1 cellular context compared by ENCODE assay signal in the genomic region with DNA sequence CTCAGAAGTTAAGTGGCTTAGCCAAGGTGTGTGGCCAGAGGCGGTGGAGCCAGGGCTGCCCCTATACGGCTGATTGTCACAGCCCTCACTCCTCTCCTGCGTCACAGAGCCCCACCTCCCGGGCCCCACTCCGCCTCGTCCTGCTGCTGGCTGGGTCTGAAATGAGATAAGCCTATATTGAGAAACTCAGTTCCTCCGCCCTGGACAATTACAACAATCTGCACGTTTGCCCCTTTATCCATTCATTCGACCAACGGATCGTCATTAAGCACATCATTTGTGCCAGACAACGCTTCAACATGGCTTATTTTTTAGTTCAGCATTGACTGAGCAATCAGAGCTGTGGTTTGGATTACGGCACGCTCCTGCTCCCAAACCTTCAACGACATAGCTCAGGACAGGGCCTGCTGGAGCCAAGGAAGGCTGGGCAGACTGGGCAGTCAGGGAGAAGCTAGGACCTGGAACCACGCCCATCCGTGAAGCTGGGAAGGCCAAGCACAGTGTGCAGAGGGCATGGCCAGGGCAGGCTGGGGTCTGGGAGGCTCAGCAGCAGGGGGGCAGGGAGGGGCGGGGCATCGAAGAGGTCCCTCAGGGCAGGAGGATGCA.
A peak's percentile ranks its signal among the peaks of the same experiment; 100 is the strongest.
TF ChIP-seq lines count a peak whose summit lies in the region.

No MANE protein-coding gene starts in this region.

TF ChIP-seq in HepG2, 621 proteins besides CTCF, POLR2A, EP300 and RAD21:
- TF ChIP-seq ZNF460 (CRISPR knock-in tag; IDR thresholded peaks at IDR 0.05; ENCODE audit: borderline replicate concordance): no peak
- TF ChIP-seq CREB1 (IDR thresholded peaks at IDR 0.05): peak; percentile 13; the same call in 1 of the 2 replicates
- peak; percentile 16; the same call in 1 of the 2 replicates for TF ChIP-seq CREB1 (CRISPR knock-in tag; IDR thresholded peaks at IDR 0.05)
- no peak for TF ChIP-seq ZBTB42 (CRISPR knock-in tag; IDR thresholded peaks at IDR 0.05)
- TF ChIP-seq, protein P1, sequence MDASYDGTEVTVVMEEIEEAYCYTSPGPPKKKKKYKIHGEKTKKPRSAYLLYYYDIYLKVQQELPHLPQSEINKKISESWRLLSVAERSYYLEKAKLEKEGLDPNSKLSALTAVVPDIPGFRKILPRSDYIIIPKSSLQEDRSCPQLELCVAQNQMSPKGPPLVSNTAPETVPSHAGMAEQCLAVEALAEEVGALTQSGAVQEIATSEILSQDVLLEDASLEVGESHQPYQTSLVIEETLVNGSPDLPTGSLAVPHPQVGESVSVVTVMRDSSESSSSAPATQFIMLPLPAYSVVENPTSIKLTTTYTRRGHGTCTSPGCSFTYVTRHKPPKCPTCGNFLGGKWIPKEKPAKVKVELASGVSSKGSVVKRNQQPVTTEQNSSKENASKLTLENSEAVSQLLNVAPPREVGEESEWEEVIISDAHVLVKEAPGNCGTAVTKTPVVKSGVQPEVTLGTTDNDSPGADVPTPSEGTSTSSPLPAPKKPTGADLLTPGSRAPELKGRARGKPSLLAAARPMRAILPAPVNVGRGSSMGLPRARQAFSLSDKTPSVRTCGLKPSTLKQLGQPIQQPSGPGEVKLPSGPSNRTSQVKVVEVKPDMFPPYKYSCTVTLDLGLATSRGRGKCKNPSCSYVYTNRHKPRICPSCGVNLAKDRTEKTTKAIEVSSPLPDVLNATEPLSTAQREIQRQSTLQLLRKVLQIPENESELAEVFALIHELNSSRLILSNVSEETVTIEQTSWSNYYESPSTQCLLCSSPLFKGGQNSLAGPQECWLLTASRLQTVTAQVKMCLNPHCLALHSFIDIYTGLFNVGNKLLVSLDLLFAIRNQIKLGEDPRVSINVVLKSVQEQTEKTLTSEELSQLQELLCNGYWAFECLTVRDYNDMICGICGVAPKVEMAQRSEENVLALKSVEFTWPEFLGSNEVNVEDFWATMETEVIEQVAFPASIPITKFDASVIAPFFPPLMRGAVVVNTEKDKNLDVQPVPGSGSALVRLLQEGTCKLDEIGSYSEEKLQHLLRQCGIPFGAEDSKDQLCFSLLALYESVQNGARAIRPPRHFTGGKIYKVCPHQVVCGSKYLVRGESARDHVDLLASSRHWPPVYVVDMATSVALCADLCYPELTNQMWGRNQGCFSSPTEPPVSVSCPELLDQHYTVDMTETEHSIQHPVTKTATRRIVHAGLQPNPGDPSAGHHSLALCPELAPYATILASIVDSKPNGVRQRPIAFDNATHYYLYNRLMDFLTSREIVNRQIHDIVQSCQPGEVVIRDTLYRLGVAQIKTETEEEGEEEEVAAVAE (CRISPR knock-in tag; IDR thresholded peaks at IDR 0.05; ENCODE audit: borderline replicate concordance): no peak
- TF ChIP-seq EED (CRISPR knock-in tag; IDR thresholded peaks at IDR 0.05): 0 out of 2 replicates have a peak, but pooled peaks have one; percentile 71
- no peak for TF ChIP-seq ZNF441 (CRISPR knock-in tag; IDR thresholded peaks at IDR 0.05; ENCODE audit: borderline replicate concordance)
- TF ChIP-seq, protein P2, sequence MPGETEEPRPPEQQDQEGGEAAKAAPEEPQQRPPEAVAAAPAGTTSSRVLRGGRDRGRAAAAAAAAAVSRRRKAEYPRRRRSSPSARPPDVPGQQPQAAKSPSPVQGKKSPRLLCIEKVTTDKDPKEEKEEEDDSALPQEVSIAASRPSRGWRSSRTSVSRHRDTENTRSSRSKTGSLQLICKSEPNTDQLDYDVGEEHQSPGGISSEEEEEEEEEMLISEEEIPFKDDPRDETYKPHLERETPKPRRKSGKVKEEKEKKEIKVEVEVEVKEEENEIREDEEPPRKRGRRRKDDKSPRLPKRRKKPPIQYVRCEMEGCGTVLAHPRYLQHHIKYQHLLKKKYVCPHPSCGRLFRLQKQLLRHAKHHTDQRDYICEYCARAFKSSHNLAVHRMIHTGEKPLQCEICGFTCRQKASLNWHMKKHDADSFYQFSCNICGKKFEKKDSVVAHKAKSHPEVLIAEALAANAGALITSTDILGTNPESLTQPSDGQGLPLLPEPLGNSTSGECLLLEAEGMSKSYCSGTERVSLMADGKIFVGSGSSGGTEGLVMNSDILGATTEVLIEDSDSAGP (CRISPR knock-in tag; IDR thresholded peaks at IDR 0.05; ENCODE audit: borderline replicate concordance): 0 out of 2 replicates have a peak, but pooled peaks have one; percentile 21
- 0 out of 2 replicates have a peak, but pooled peaks have one; percentile 39 for TF ChIP-seq KDM5B (CRISPR knock-in tag; IDR thresholded peaks at IDR 0.05; ENCODE audit: borderline replicate concordance)
- TF ChIP-seq ZNF567 (CRISPR knock-in tag; IDR thresholded peaks at IDR 0.05; ENCODE audit: borderline replicate concordance): no peak
- TF ChIP-seq CBFB (CRISPR knock-in tag; IDR thresholded peaks at IDR 0.05): 0 out of 2 replicates have a peak, but pooled peaks have one; percentile 42
- TF ChIP-seq ZNF496 (CRISPR knock-in tag; IDR thresholded peaks at IDR 0.05; ENCODE audit: insufficient replicate concordance): no peak
- TF ChIP-seq HDAC2 (CRISPR knock-in tag; IDR thresholded peaks at IDR 0.05): 0 out of 2 replicates have a peak, but pooled peaks have one; percentile 13
- 0 out of 2 replicates have a peak, but pooled peaks have one; percentile 25 for TF ChIP-seq GFI1 (CRISPR knock-in tag; IDR thresholded peaks at IDR 0.05; ENCODE audit: borderline replicate concordance)
- TF ChIP-seq, protein P3, sequence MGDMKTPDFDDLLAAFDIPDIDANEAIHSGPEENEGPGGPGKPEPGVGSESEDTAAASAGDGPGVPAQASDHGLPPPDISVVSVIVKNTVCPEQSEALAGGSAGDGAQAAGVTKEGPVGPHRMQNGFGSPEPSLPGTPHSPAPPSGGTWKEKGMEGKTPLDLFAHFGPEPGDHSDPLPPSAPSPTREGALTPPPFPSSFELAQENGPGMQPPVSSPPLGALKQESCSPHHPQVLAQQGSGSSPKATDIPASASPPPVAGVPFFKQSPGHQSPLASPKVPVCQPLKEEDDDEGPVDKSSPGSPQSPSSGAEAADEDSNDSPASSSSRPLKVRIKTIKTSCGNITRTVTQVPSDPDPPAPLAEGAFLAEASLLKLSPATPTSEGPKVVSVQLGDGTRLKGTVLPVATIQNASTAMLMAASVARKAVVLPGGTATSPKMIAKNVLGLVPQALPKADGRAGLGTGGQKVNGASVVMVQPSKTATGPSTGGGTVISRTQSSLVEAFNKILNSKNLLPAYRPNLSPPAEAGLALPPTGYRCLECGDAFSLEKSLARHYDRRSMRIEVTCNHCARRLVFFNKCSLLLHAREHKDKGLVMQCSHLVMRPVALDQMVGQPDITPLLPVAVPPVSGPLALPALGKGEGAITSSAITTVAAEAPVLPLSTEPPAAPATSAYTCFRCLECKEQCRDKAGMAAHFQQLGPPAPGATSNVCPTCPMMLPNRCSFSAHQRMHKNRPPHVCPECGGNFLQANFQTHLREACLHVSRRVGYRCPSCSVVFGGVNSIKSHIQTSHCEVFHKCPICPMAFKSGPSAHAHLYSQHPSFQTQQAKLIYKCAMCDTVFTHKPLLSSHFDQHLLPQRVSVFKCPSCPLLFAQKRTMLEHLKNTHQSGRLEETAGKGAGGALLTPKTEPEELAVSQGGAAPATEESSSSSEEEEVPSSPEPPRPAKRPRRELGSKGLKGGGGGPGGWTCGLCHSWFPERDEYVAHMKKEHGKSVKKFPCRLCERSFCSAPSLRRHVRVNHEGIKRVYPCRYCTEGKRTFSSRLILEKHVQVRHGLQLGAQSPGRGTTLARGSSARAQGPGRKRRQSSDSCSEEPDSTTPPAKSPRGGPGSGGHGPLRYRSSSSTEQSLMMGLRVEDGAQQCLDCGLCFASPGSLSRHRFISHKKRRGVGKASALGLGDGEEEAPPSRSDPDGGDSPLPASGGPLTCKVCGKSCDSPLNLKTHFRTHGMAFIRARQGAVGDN (CRISPR knock-in tag; IDR thresholded peaks at IDR 0.05): 0 out of 2 replicates have a peak, but pooled peaks have one; percentile 18
- no peak for TF ChIP-seq NRL (CRISPR knock-in tag; IDR thresholded peaks at IDR 0.05; ENCODE audit: borderline replicate concordance)
- TF ChIP-seq YEATS2 (CRISPR knock-in tag; IDR thresholded peaks at IDR 0.05; ENCODE audit: borderline replicate concordance): 0 out of 2 replicates have a peak, but pooled peaks have one; percentile 11
